Comparison of ENCODE assay signal across 13 cellular contexts in genomic region chr1:113858982-113859381, GRCh38. TPM values are rescaled to one million over a fixed set of nuclear protein-coding genes. Genes with fewer than 3 reads are reported as not detected.
DNase-seq lines count a peak whose midpoint lies in the region; TF ChIP-seq lines count a peak whose summit lies in the region.
"Had no signal": no experiment of that assay in that cellular context is flagged by ENCODE, and none has a peak within 500 bp of the region (broad histone marks: within the 10 kb centered on the region; RNA-seq: fewer than 3 reads in every experiment).

No MANE protein-coding gene starts in this region.

- H4K20me1 ChIP-seq in SU-DHL-6 (ENCODE audit: low read depth, low read length) = no peaks in the 10 kb centered on the region

- H3K9me2 ChIP-seq in SU-DHL-6 (replicated peaks; ENCODE audit: insufficient read depth, low read length) = no peaks in the 10 kb centered on the region

- H3K4me1 ChIP-seq in neutrophil (ENCODE audit: control insufficient read depth in 1 of 2, insufficient read depth in 1 of 2, low read depth in 1 of 2, low read length in 1 of 2) = peaks cover 49 to 60% of the 10 kb centered on the region in 2 experiments
- H3K4me1 ChIP-seq: colonic mucosa had no signal

- H3K27me3 ChIP-seq in SU-DHL-6 (ENCODE audit: low read length) = no peaks in the 10 kb centered on the region
- no peaks in the 10 kb centered on the region for H3K27me3 ChIP-seq in neutrophil
- H3K27me3 ChIP-seq: colonic mucosa, ovary, SJSA1, upper lobe of left lung had no signal

- H3K27me3 Mint-ChIP-seq in activated CD4-positive, alpha-beta T cell treated with anti-CD3 and anti-CD28 coated beads, Interleukin-2, amount 10 ng/mL, durations not matched to agents 24 days and 14 days = no peaks in the 10 kb centered on the region
- peaks cover 5% of the 10 kb centered on the region for H3K27me3 Mint-ChIP-seq in nephron progenitor cell (ENCODE audit: low read depth, poor library complexity)

- TF ChIP-seq CTCF in SU-DHL-6 (IDR thresholded peaks at IDR 0.05; ENCODE audit: insufficient read depth, low read length, poor library complexity, severe bottlenecking) = no peak
- TF ChIP-seq CTCF in neutrophil (IDR thresholded peaks at IDR 0.05) = no peak
- no peak for TF ChIP-seq CTCF in nephron progenitor cell (IDR thresholded peaks at IDR 0.05)

- H3K9me3 ChIP-seq in SU-DHL-6 (ENCODE audit: insufficient read depth, low read length) (no peaks in the 10 kb centered on the region), neutrophil (no peaks in the 10 kb centered on the region)
- H3K9me3 ChIP-seq: colonic mucosa, ovary, SJSA1, upper lobe of left lung had no signal

- peaks cover 51% of the 10 kb centered on the region for H3K4me1 Mint-ChIP-seq in activated CD4-positive, alpha-beta T cell treated with anti-CD3 and anti-CD28 coated beads, Interleukin-2, amount 10 ng/mL, durations not matched to agents 24 days and 14 days
- H3K4me1 Mint-ChIP-seq in nephron progenitor cell = no peaks in the 10 kb centered on the region

- peaks cover 26% of the 10 kb centered on the region for H3F3A ChIP-seq in SU-DHL-6 (ENCODE audit: insufficient read depth)

- H3K27ac ChIP-seq in SU-DHL-6 (ENCODE audit: low read depth, low read length) (peak overlapping the region; percentile 69), neutrophil (peak overlapping the region; percentile 81)
- H3K27ac ChIP-seq: colonic mucosa, ovary, SJSA1 had no signal

- no peak for DNase-seq in activated CD4-positive, alpha-beta T cell treated with anti-CD3 and anti-CD28 coated beads, Interleukin-2, amount 10 ng/mL, durations not matched to agents 24 days and 14 days
- DNase-seq in activated CD4-positive, alpha-beta T cell treated with anti-CD3 and anti-CD28 coated beads for 48 hours = no peak
- DNase-seq in HK-2 (ENCODE audit: unreplicated experiment) = no peak
- DNase-seq in nephron progenitor cell = no peak
- DNase-seq: activated CD8-positive, alpha-beta memory T cell treated with anti-CD3 and anti-CD28 coated beads, Interleukin-2, amount 50 U/mL, for 4 hours; colonic mucosa; NCI-H187 treated with DMSO at 0.1 percent for 48 hours; NCI-H774; ovary; upper lobe of left lung had no signal

- intact Hi-C loops in activated CD4-positive, alpha-beta T cell treated with anti-CD3 and anti-CD28 coated beads, Interleukin-2, amount 10 ng/mL, durations not matched to agents 24 days and 14 days (cut with micrococcal nuclease) = no loop called here

- H3K79me2 ChIP-seq in SU-DHL-6 (ENCODE audit: insufficient read depth, low read length) = peaks cover 13% of the 10 kb centered on the region

- H2AFZ ChIP-seq in SU-DHL-6 (ENCODE audit: low read depth, low read length, severe bottlenecking) = no peak overlapping the region

- H3K9me3 Mint-ChIP-seq in activated CD4-positive, alpha-beta T cell treated with anti-CD3 and anti-CD28 coated beads, Interleukin-2, amount 10 ng/mL, durations not matched to agents 24 days and 14 days = peaks cover 5% of the 10 kb centered on the region
- no peaks in the 10 kb centered on the region for H3K9me3 Mint-ChIP-seq in nephron progenitor cell

- H3K4me2 ChIP-seq in SU-DHL-6 (ENCODE audit: low read depth, low read length, poor library complexity, severe bottlenecking) = peak overlapping the region; percentile 59

- H3K27ac Mint-ChIP-seq in activated CD4-positive, alpha-beta T cell treated with anti-CD3 and anti-CD28 coated beads, Interleukin-2, amount 10 ng/mL, durations not matched to agents 24 days and 14 days = peak overlapping the region; percentile 73
- no peak overlapping the region for H3K27ac Mint-ChIP-seq in nephron progenitor cell

- peaks cover 63% of the 10 kb centered on the region for H3K36me3 Mint-ChIP-seq in activated CD4-positive, alpha-beta T cell treated with anti-CD3 and anti-CD28 coated beads, Interleukin-2, amount 10 ng/mL, durations not matched to agents 24 days and 14 days (ENCODE audit: low read depth)
- no peaks in the 10 kb centered on the region for H3K36me3 Mint-ChIP-seq in nephron progenitor cell (ENCODE audit: low read depth)

- H3K4me3 ChIP-seq in SU-DHL-6 (ENCODE audit: insufficient read depth, low read length, poor library complexity, severe bottlenecking) (no peak overlapping the region), neutrophil (ENCODE audit: low read depth in 1 of 2, low read length in 1 of 2) (peak overlapping the region in 1 of 2 experiments; percentile 24)
- H3K4me3 ChIP-seq: colonic mucosa, ovary, SJSA1 had no signal

- H3K4me3 Mint-ChIP-seq in activated CD4-positive, alpha-beta T cell treated with anti-CD3 and anti-CD28 coated beads, Interleukin-2, amount 10 ng/mL, durations not matched to agents 24 days and 14 days = no peak overlapping the region
- H3K4me3 Mint-ChIP-seq in nephron progenitor cell = no peak overlapping the region

- H3K9ac ChIP-seq in SU-DHL-6 (ENCODE audit: low read length) = peak overlapping the region; percentile 7; the same call in 1 of the 2 replicates

- H3K36me3 ChIP-seq in SU-DHL-6 (ENCODE audit: low read length) (peaks cover 24% of the 10 kb centered on the region), neutrophil (peaks cover 28% of the 10 kb centered on the region)
- H3K36me3 ChIP-seq: colonic mucosa, ovary, SJSA1, upper lobe of left lung had no signal

RNA-seq across cellular contexts. Expression of gene PTPN22, which starts 12.5 kb away (rescaled TPM):
- total RNA-seq in activated CD4-positive, alpha-beta T cell treated with anti-CD3 and anti-CD28 coated beads, Interleukin-2, amount 10 ng/mL, durations not matched to agents 24 days and 14 days = 60.4 and 64.1 TPM in 2 replicates

RNA-seq across cellular contexts. Expression of gene BCL2L15, which starts 28.4 kb away (rescaled TPM):
- total RNA-seq in activated CD4-positive, alpha-beta T cell treated with anti-CD3 and anti-CD28 coated beads, Interleukin-2, amount 10 ng/mL, durations not matched to agents 24 days and 14 days = 0.40 and 1.0 TPM in 2 replicates

RNA-seq across cellular contexts. Expression of gene AP4B1, which starts 45.6 kb away (rescaled TPM):
- total RNA-seq in activated CD4-positive, alpha-beta T cell treated with anti-CD3 and anti-CD28 coated beads, Interleukin-2, amount 10 ng/mL, durations not matched to agents 24 days and 14 days = 41.7 and 42.3 TPM in 2 replicates

RNA-seq across cellular contexts. Expression of gene DCLRE1B, which starts 46.1 kb away (rescaled TPM):
- 21.5 and 22.5 TPM in 2 replicates for total RNA-seq in activated CD4-positive, alpha-beta T cell treated with anti-CD3 and anti-CD28 coated beads, Interleukin-2, amount 10 ng/mL, durations not matched to agents 24 days and 14 days

RNA-seq across cellular contexts. Expression of gene RSBN1, which starts 46.7 kb away (rescaled TPM):
- 20.9 and 21.5 TPM in 2 replicates for total RNA-seq in activated CD4-positive, alpha-beta T cell treated with anti-CD3 and anti-CD28 coated beads, Interleukin-2, amount 10 ng/mL, durations not matched to agents 24 days and 14 days
